ENCODE assay signal across 8 cellular contexts in genomic region chr2:16613475-16613874, GRCh38. TPM values are rescaled to one million over a fixed set of nuclear protein-coding genes. Genes with fewer than 3 reads are reported as not detected.
DNase-seq lines count a peak whose midpoint lies in the region; ATAC-seq lines count a peak whose summit lies in the region.

No MANE protein-coding gene starts in this region.

- ATAC-seq in GM19351 (IDR thresholded peaks at IDR 0.05; ENCODE audit: unreplicated experiment), result no peak

- peaks cover 8% of the 10 kb centered on the region for H3K4me1 Mint-ChIP-seq in activated T-cell treated with anti-CD3 and anti-CD28 coated beads, Interleukin-2, amount 50 U/mL, for 24 hours (ENCODE audit: low read depth)

- H3K4me3 Mint-ChIP-seq in activated T-cell treated with anti-CD3 and anti-CD28 coated beads, Interleukin-2, amount 50 U/mL, for 24 hours, result no peak overlapping the region

- H3K27me3 Mint-ChIP-seq in activated T-cell treated with anti-CD3 and anti-CD28 coated beads, Interleukin-2, amount 50 U/mL, for 24 hours, result peaks cover 26% of the 10 kb centered on the region

- H3K36me3 Mint-ChIP-seq in activated T-cell treated with anti-CD3 and anti-CD28 coated beads, Interleukin-2, amount 50 U/mL, for 24 hours (ENCODE audit: low read depth), result no peaks in the 10 kb centered on the region

- DNase-seq in Caki2 (ENCODE audit: low read depth), result peak; percentile 35
- DNase-seq in KBM-7, result peak; percentile 56
- peak; percentile 54 for DNase-seq in SW480 (ENCODE audit: low spot score)
- DNase-seq in kidney glomerular epithelial cell (lab: John Stamatoyannopoulos, UW), result peak; percentile 45
- no peak for DNase-seq in T-helper 9 cell
- no peak for DNase-seq in NCI-H2171 treated with DMSO at 0.1 percent for 48 hours (lab: John Stamatoyannopoulos, UW)
- no peak for DNase-seq in activated T-cell treated with anti-CD3 and anti-CD28 coated beads, Interleukin-2, amount 50 U/mL, for 24 hours

- no peaks in the 10 kb centered on the region for H3K9me3 Mint-ChIP-seq in activated T-cell treated with anti-CD3 and anti-CD28 coated beads, Interleukin-2, amount 50 U/mL, for 24 hours

- no peak overlapping the region for H3K27ac Mint-ChIP-seq in activated T-cell treated with anti-CD3 and anti-CD28 coated beads, Interleukin-2, amount 50 U/mL, for 24 hours

- in situ Hi-C loops in Caki2 (cut with HindIII; ENCODE audit: low pct_unique_long_range_greater_than_20kb, low sequenced_read_pairs), result no loop called here
- in situ Hi-C loops in KBM-7 (cut with MboI; ENCODE audit: low pct_unique_long_range_greater_than_20kb, low sequenced_read_pairs), result loop anchor here (10.0 kb wide), 1 partner anchor 141 kb away; no protein-coding TSS in a partner anchor

RNA-seq across cellular contexts. Expression of gene CYRIA, which starts 52.2 kb away (rescaled TPM):
- total RNA-seq in Caki2 (2014; rRNA removed; shearing (Covaris generic); ENCODE audit: low replicate concordance), result 10.7 TPM in 2 replicates

Comparison
In these comparisons a context has a peak if more than half of its experiments do, and no peak if none do; other contexts are left out.
1. DNase-seq: peak in Caki2 (single experiment), KBM-7 (single experiment), SW480 (single experiment) and kidney glomerular epithelial cell (single experiment); none in T-helper 9 cell (single experiment), NCI-H2171 treated with DMSO at 0.1 percent for 48 hours (single experiment) and activated T-cell treated with anti-CD3 and anti-CD28 coated beads, Interleukin-2, amount 50 U/mL, for 24 hours (single experiment).